ENCODE assay signal across 23 cellular contexts in the genomic region with DNA sequence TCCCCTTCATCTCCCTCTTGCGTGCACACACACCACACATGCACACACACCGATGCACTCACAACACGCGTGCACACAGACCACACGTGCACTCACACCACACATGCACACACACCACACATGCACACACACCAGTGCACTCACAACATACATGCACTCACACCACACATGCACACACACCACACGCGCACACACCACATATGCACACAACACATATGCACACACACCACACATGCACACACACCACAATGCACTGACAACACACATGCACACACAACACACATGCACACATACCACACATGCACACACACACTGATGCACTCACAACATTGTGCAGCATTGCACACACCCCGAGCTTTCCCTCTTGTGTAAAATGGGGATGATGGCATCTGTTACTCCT.
"Had no signal": no experiment of that assay in that cellular context is flagged by ENCODE, and none has a peak within 500 bp of the region (broad histone marks: within the 10 kb centered on the region; RNA-seq: fewer than 3 reads in every experiment).

No MANE protein-coding gene starts in this region.

- H3K27me3 ChIP-seq: foreskin keratinocyte, sigmoid colon, stomach, suprapubic skin, tibial nerve had no signal

- H3K4me3 ChIP-seq: lung, sigmoid colon, smooth muscle cell, stomach, suprapubic skin, tibial nerve had no signal

- H3K27ac Mint-ChIP-seq: activated CD4-positive, alpha-beta T cell treated with anti-CD3 and anti-CD28 coated beads, Interleukin-2, amount 10 ng/mL, durations not matched to agents 7 days and 5 days; activated naive CD4-positive, alpha-beta T cell treated with anti-CD3 and anti-CD28 coated beads for 36 hours; activated naive CD8-positive, alpha-beta T cell treated with anti-CD3 and anti-CD28 coated beads, Interleukin-2, amount 10 ng/mL, durations not matched to agents 7 days and 5 days; activated T-cell treated with anti-CD3 and anti-CD28 coated beads, Interleukin-2, amount 50 U/mL, for 24 hours; activated T-helper 2 cell treated with anti-CD3 and anti-CD28 coated beads, Interferon-gamma antibody, Interleukin-2, Interleukin-4, amounts not matched to agents 10 μg/mL and 5 μg/mL and 100 μg/mL, durations not matched to agents 14 hours and 24 hours and 36 hours; dendritic cell treated with granulocyte-macrophage colony-stimulating factor and Interleukin-4, amounts not matched to agents 40 ng/mL and 50 ng/mL, for 4 days; stimulated activated memory B cell treated with anti-CD40 and anti-IgM and Interleukin-4, amounts not matched to agents 10 μg/mL and 1 μg/mL and 100 μg/mL, for 72 hours had no signal

- ATAC-seq: activated CD4-positive, CD25-positive, alpha-beta regulatory T cell treated with anti-CD3 and anti-CD28 coated beads, Interleukin-2, amount 50 U/mL, for 24 hours; foreskin keratinocyte; stimulated activated memory B cell treated with anti-CD40 and anti-IgM and Interleukin-4, amounts not matched to agents 10 μg/mL and 1 μg/mL and 100 μg/mL, for 72 hours had no signal

- DNase-seq: activated CD4-positive, alpha-beta T cell treated with anti-CD3 and anti-CD28 coated beads, Interleukin-2, amount 10 ng/mL, durations not matched to agents 7 days and 5 days; activated naive CD4-positive, alpha-beta T cell treated with anti-CD3 and anti-CD28 coated beads for 36 hours; activated naive CD8-positive, alpha-beta T cell treated with anti-CD3 and anti-CD28 coated beads, Interleukin-2, amount 10 ng/mL, durations not matched to agents 7 days and 5 days; activated T-cell treated with anti-CD3 and anti-CD28 coated beads, Interleukin-2, amount 50 U/mL, for 24 hours; amniotic stem cell; effector CD4-positive, alpha-beta T cell; foreskin keratinocyte; kidney; nucleus accumbens; sigmoid colon; SK-N-SH; stimulated activated CD4-positive, alpha-beta T cell treated with anti-CD3 and anti-CD28 coated beads, Interleukin-15, amount 100 ng/mL, for 24 hours; stomach had no signal

- H3K4me3 Mint-ChIP-seq: activated CD4-positive, alpha-beta T cell treated with anti-CD3 and anti-CD28 coated beads, Interleukin-2, amount 10 ng/mL, durations not matched to agents 7 days and 5 days; activated naive CD4-positive, alpha-beta T cell treated with anti-CD3 and anti-CD28 coated beads for 36 hours; activated naive CD8-positive, alpha-beta T cell treated with anti-CD3 and anti-CD28 coated beads, Interleukin-2, amount 10 ng/mL, durations not matched to agents 7 days and 5 days; activated T-cell treated with anti-CD3 and anti-CD28 coated beads, Interleukin-2, amount 50 U/mL, for 24 hours; dendritic cell treated with granulocyte-macrophage colony-stimulating factor and Interleukin-4, amounts not matched to agents 40 ng/mL and 50 ng/mL, for 4 days; nephron; stimulated activated memory B cell treated with anti-CD40 and anti-IgM and Interleukin-4, amounts not matched to agents 10 μg/mL and 1 μg/mL and 100 μg/mL, for 72 hours had no signal

- H3K9me3 Mint-ChIP-seq: activated CD4-positive, alpha-beta T cell treated with anti-CD3 and anti-CD28 coated beads, Interleukin-2, amount 10 ng/mL, durations not matched to agents 7 days and 5 days; activated naive CD4-positive, alpha-beta T cell treated with anti-CD3 and anti-CD28 coated beads for 36 hours; activated naive CD8-positive, alpha-beta T cell treated with anti-CD3 and anti-CD28 coated beads, Interleukin-2, amount 10 ng/mL, durations not matched to agents 7 days and 5 days; activated T-cell treated with anti-CD3 and anti-CD28 coated beads, Interleukin-2, amount 50 U/mL, for 24 hours; activated T-helper 2 cell treated with anti-CD3 and anti-CD28 coated beads, Interferon-gamma antibody, Interleukin-2, Interleukin-4, amounts not matched to agents 10 μg/mL and 5 μg/mL and 100 μg/mL, durations not matched to agents 14 hours and 24 hours and 36 hours; dendritic cell treated with granulocyte-macrophage colony-stimulating factor and Interleukin-4, amounts not matched to agents 40 ng/mL and 50 ng/mL, for 4 days; nephron; stimulated activated memory B cell treated with anti-CD40 and anti-IgM and Interleukin-4, amounts not matched to agents 10 μg/mL and 1 μg/mL and 100 μg/mL, for 72 hours had no signal

- H3K27ac ChIP-seq: foreskin keratinocyte, parathyroid adenoma, sigmoid colon, stomach, suprapubic skin, tibial nerve had no signal

- H3K4me1 ChIP-seq: foreskin keratinocyte, suprapubic skin, tibial nerve had no signal

- H3K4me1 Mint-ChIP-seq: activated CD4-positive, alpha-beta T cell treated with anti-CD3 and anti-CD28 coated beads, Interleukin-2, amount 10 ng/mL, durations not matched to agents 7 days and 5 days; nephron; stimulated activated memory B cell treated with anti-CD40 and anti-IgM and Interleukin-4, amounts not matched to agents 10 μg/mL and 1 μg/mL and 100 μg/mL, for 72 hours had no signal

- H3K27me3 Mint-ChIP-seq: activated CD4-positive, alpha-beta T cell treated with anti-CD3 and anti-CD28 coated beads, Interleukin-2, amount 10 ng/mL, durations not matched to agents 7 days and 5 days; activated naive CD8-positive, alpha-beta T cell treated with anti-CD3 and anti-CD28 coated beads, Interleukin-2, amount 10 ng/mL, durations not matched to agents 7 days and 5 days; activated T-cell treated with anti-CD3 and anti-CD28 coated beads, Interleukin-2, amount 50 U/mL, for 24 hours; dendritic cell treated with granulocyte-macrophage colony-stimulating factor and Interleukin-4, amounts not matched to agents 40 ng/mL and 50 ng/mL, for 4 days; stimulated activated memory B cell treated with anti-CD40 and anti-IgM and Interleukin-4, amounts not matched to agents 10 μg/mL and 1 μg/mL and 100 μg/mL, for 72 hours had no signal

- H3K9me3 ChIP-seq: sigmoid colon, SK-N-SH, stomach, suprapubic skin, tibial nerve had no signal

- FAIRE-seq: kidney had no signal
